8 cellular contexts compared by ENCODE assay signal in genomic region chr1:172748201-172748600, GRCh38.
"Had no signal": no experiment of that assay in that cellular context is flagged by ENCODE, and none has a peak within 500 bp of the region (broad histone marks: within the 10 kb centered on the region; RNA-seq: fewer than 3 reads in every experiment).

No MANE protein-coding gene starts in this region.

- DNase-seq: IMR-90, KBM-7, KG1 had no signal

- H3K36me3 Mint-ChIP-seq: IgD-negative memory B cell had no signal

- H3K27ac Mint-ChIP-seq: IgD-negative memory B cell had no signal

- H3K9me3 Mint-ChIP-seq: IgD-negative memory B cell had no signal

- H3K27ac ChIP-seq: HL-60, KMS-11 had no signal

- ATAC-seq: HepG2, K562 had no signal

- FAIRE-seq: HepG2, K562 had no signal

- H3K9ac ChIP-seq: KMS-11 had no signal

- H3K4me3 ChIP-seq: K562 had no signal

- H3K27me3 Mint-ChIP-seq: IgD-negative memory B cell had no signal

- H3K4me2 ChIP-seq: KMS-11 had no signal

- H3K4me3 Mint-ChIP-seq: IgD-negative memory B cell had no signal
